In genomic region chr1:70483342-70483741, GRCh38 we compare ENCODE assay signal across 30 cellular contexts.
"Had no signal": no experiment of that assay in that cellular context is flagged by ENCODE, and none has a peak within 500 bp of the region (broad histone marks: within the 10 kb centered on the region; RNA-seq: fewer than 3 reads in every experiment).

No MANE protein-coding gene starts in this region.

- H3K27me3 Mint-ChIP-seq: activated naive CD8-positive, alpha-beta T cell treated with anti-CD3 and anti-CD28 coated beads, Interleukin-2, amount 50 U/mL, for 24 hours; activated T-cell treated with anti-CD3 and anti-CD28 coated beads, Interleukin-2, amount 50 U/mL, for 24 hours; brain had no signal

- H3K9me3 Mint-ChIP-seq: activated CD4-positive, alpha-beta T cell treated with anti-CD3 and anti-CD28 coated beads, Interleukin-2, amount 10 ng/mL, durations not matched to agents 7 days and 5 days; activated naive CD4-positive, alpha-beta T cell treated with anti-CD3 and anti-CD28 coated beads, Interleukin-2, amount 10 ng/mL, durations not matched to agents 7 days and 5 days; activated naive CD8-positive, alpha-beta T cell treated with anti-CD3 and anti-CD28 coated beads, Interleukin-2, amount 50 U/mL, for 24 hours; activated T-cell treated with anti-CD3 and anti-CD28 coated beads, Interleukin-2, amount 50 U/mL, for 24 hours; activated T-helper 1 cell treated with anti-CD3 and anti-CD28 coated beads, Interleukin-12 subunit alpha, Interleukin-12 subunit beta, Interleukin-2, Interleukin-4 antibody, amounts not matched to agents 30 ng/mL and 10 ng/mL and 1 ng/mL, durations not matched to agents 14 hours and 24 hours and 36 hours; brain; T-helper 1 cell treated with Interleukin-12 subunit alpha and Interleukin-12 subunit beta and Interleukin-4 antibody, amounts not matched to agents 30 μg/mL and 1 μg/mL, for 36 hours; T-helper 2 cell treated with Interferon-gamma antibody and Interleukin-4, amounts not matched to agents 5 μg/mL and 100 μg/mL, for 36 hours had no signal

- H3K27ac Mint-ChIP-seq: activated CD4-positive, alpha-beta T cell treated with anti-CD3 and anti-CD28 coated beads for 36 hours; activated CD4-positive, alpha-beta T cell treated with anti-CD3 and anti-CD28 coated beads, Interleukin-2, amount 10 ng/mL, durations not matched to agents 7 days and 5 days; activated CD8-positive, alpha-beta T cell treated with anti-CD3 and anti-CD28 coated beads, Interleukin-2, amount 10 ng/mL, durations not matched to agents 7 days and 5 days; activated naive CD4-positive, alpha-beta T cell treated with anti-CD3 and anti-CD28 coated beads, Interleukin-2, amount 10 ng/mL, durations not matched to agents 7 days and 5 days; activated naive CD8-positive, alpha-beta T cell; activated naive CD8-positive, alpha-beta T cell treated with anti-CD3 and anti-CD28 coated beads, Interleukin-2, amount 50 U/mL, for 24 hours; activated T-cell treated with anti-CD3 and anti-CD28 coated beads, Interleukin-2, amount 50 U/mL, for 24 hours; activated T-helper 1 cell treated with anti-CD3 and anti-CD28 coated beads, Interleukin-12 subunit alpha, Interleukin-12 subunit beta, Interleukin-2, Interleukin-4 antibody, amounts not matched to agents 30 ng/mL and 10 ng/mL and 1 ng/mL, durations not matched to agents 14 hours and 24 hours and 36 hours; T-helper 1 cell treated with Interleukin-12 subunit alpha and Interleukin-12 subunit beta and Interleukin-4 antibody, amounts not matched to agents 30 μg/mL and 1 μg/mL, for 36 hours; T-helper 2 cell treated with Interferon-gamma antibody and Interleukin-4, amounts not matched to agents 5 μg/mL and 100 μg/mL, for 36 hours had no signal

- H3K4me2 ChIP-seq: PC-9 had no signal

- ATAC-seq: activated CD4-positive, alpha-beta T cell treated with anti-CD3 and anti-CD28 coated beads for 36 hours; activated CD4-positive, CD25-positive, alpha-beta regulatory T cell treated with anti-CD3 and anti-CD28 coated beads, Interleukin-2, amount 50 U/mL, for 24 hours; activated CD8-positive, alpha-beta T cell treated with anti-CD3 and anti-CD28 coated beads, Interleukin-2, amount 10 ng/mL, durations not matched to agents 7 days and 5 days; activated naive CD8-positive, alpha-beta T cell treated with anti-CD3 and anti-CD28 coated beads, Interleukin-2, amount 50 U/mL, for 24 hours; K562; Right ventricle myocardium inferior had no signal

- H3K4me3 ChIP-seq: K562, PC-9 had no signal

- H3K36me3 Mint-ChIP-seq: activated naive CD4-positive, alpha-beta T cell treated with anti-CD3 and anti-CD28 coated beads, Interleukin-2, amount 10 ng/mL, durations not matched to agents 7 days and 5 days; activated naive CD8-positive, alpha-beta T cell; brain had no signal

- H3K4me3 Mint-ChIP-seq: activated CD4-positive, alpha-beta T cell treated with anti-CD3 and anti-CD28 coated beads for 36 hours; activated CD4-positive, alpha-beta T cell treated with anti-CD3 and anti-CD28 coated beads, Interleukin-2, amount 10 ng/mL, durations not matched to agents 7 days and 5 days; activated CD8-positive, alpha-beta T cell treated with anti-CD3 and anti-CD28 coated beads, Interleukin-2, amount 10 ng/mL, durations not matched to agents 7 days and 5 days; activated naive CD4-positive, alpha-beta T cell treated with anti-CD3 and anti-CD28 coated beads, Interleukin-2, amount 10 ng/mL, durations not matched to agents 7 days and 5 days; activated naive CD8-positive, alpha-beta T cell; activated naive CD8-positive, alpha-beta T cell treated with anti-CD3 and anti-CD28 coated beads, Interleukin-2, amount 50 U/mL, for 24 hours; activated T-cell treated with anti-CD3 and anti-CD28 coated beads, Interleukin-2, amount 50 U/mL, for 24 hours; activated T-helper 1 cell treated with anti-CD3 and anti-CD28 coated beads, Interleukin-12 subunit alpha, Interleukin-12 subunit beta, Interleukin-2, Interleukin-4 antibody, amounts not matched to agents 30 ng/mL and 10 ng/mL and 1 ng/mL, durations not matched to agents 14 hours and 24 hours and 36 hours; brain; T-helper 1 cell treated with Interleukin-12 subunit alpha and Interleukin-12 subunit beta and Interleukin-4 antibody, amounts not matched to agents 30 μg/mL and 1 μg/mL, for 36 hours; T-helper 2 cell treated with Interferon-gamma antibody and Interleukin-4, amounts not matched to agents 5 μg/mL and 100 μg/mL, for 36 hours had no signal

- H2AFZ ChIP-seq: PC-9 had no signal

- DNase-seq: activated CD4-positive, alpha-beta T cell treated with anti-CD3 and anti-CD28 coated beads for 36 hours; activated CD4-positive, alpha-beta T cell treated with anti-CD3 and anti-CD28 coated beads, Interleukin-2, amount 10 ng/mL, durations not matched to agents 7 days and 5 days; activated CD4-positive, alpha-beta T cell treated with anti-CD3 and anti-CD28 coated beads, Interleukin-2, amount 50 U/mL, for 48 hours; activated CD8-positive, alpha-beta T cell treated with anti-CD3 and anti-CD28 coated beads, Interleukin-2, amount 10 ng/mL, durations not matched to agents 7 days and 5 days; activated naive CD4-positive, alpha-beta T cell treated with anti-CD3 and anti-CD28 coated beads, Interleukin-2, amount 10 ng/mL, durations not matched to agents 7 days and 5 days; activated naive CD8-positive, alpha-beta T cell treated with anti-CD3 and anti-CD28 coated beads, Interleukin-2, amount 50 U/mL, for 24 hours; activated T-cell treated with anti-CD3 and anti-CD28 coated beads, Interleukin-2, amount 50 U/mL, for 24 hours; anterior cingulate cortex; caudate nucleus; cerebellar nuclear complex; NCI-H1417; NCI-H146; NCI-H187; NCI-H2029 treated with DMSO at 0.1 percent for 48 hours; NCI-H2107; NCI-H2171; NCI-H510A treated with DMSO at 0.1 percent for 48 hours; NCI-H526 treated with DMSO at 0.1 percent for 48 hours; NK-92 treated with Interleukin-12 subunit alpha and Interleukin-12 subunit beta, amount 100 ng/mL, for 24 hours; PC-9; SIG-M5 had no signal

- H3K4me1 Mint-ChIP-seq: activated CD4-positive, alpha-beta T cell treated with anti-CD3 and anti-CD28 coated beads for 36 hours; activated CD4-positive, alpha-beta T cell treated with anti-CD3 and anti-CD28 coated beads, Interleukin-2, amount 10 ng/mL, durations not matched to agents 7 days and 5 days; activated naive CD4-positive, alpha-beta T cell treated with anti-CD3 and anti-CD28 coated beads, Interleukin-2, amount 10 ng/mL, durations not matched to agents 7 days and 5 days; activated naive CD8-positive, alpha-beta T cell treated with anti-CD3 and anti-CD28 coated beads, Interleukin-2, amount 50 U/mL, for 24 hours had no signal

- H3K27ac ChIP-seq: PC-9, RWPE1 had no signal
